34 cellular contexts compared by ENCODE assay signal in the genomic region with DNA sequence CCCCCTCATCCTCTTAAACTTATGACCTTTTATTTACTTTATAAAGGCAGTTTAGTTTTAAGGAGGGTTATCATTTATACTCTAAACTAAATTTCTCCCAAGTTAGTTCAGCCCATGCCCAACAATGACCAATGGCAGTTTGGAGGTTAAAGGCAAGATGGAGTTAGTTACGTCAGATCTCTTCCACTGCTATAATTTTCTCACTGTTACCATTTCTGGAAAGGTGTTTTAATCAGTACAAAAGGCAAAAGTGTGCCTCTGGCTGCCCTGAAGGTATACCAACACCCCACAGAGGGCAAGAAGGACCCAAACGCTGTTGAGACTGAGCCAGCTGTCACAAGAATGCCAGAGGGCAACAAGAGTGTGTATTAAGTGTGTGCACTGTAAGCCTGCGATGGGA.
"Had no signal": no experiment of that assay in that cellular context is flagged by ENCODE, and none has a peak within 500 bp of the region (broad histone marks: within the 10 kb centered on the region; RNA-seq: fewer than 3 reads in every experiment).

No MANE protein-coding gene starts in this region.

- ATAC-seq: activated CD8-positive, alpha-beta T cell treated with anti-CD3 and anti-CD28 coated beads for 36 hours; activated naive CD4-positive, alpha-beta T cell treated with anti-CD3 and anti-CD28 coated beads, Interleukin-2, amount 50 U/mL, for 72 hours; activated T-cell treated with anti-CD3 and anti-CD28 coated beads, Interleukin-2, amount 50 U/mL, for 4 hours; activated T-cell treated with anti-CD3 and anti-CD28 coated beads, Interleukin-2, amount 50 U/mL, for 72 hours; body of pancreas had no signal

- H3K4me3 ChIP-seq: adrenal gland, body of pancreas, breast epithelium had no signal

- H3K9me3 ChIP-seq: adrenal gland, body of pancreas, breast epithelium had no signal

- H3K4me1 ChIP-seq: adrenal gland, breast epithelium had no signal

- H3K27me3 ChIP-seq: adrenal gland, body of pancreas, brain microvascular endothelial cell, breast epithelium had no signal

- H3K36me3 ChIP-seq: adrenal gland, brain microvascular endothelial cell, breast epithelium had no signal

- H3K27ac ChIP-seq: adrenal gland, body of pancreas, brain microvascular endothelial cell, breast epithelium, VCaP had no signal

- FAIRE-seq: astrocyte, TTC549 had no signal

- DNase-seq: activated B cell treated with CpG ODN at 0.5 μM for 24 hours; activated CD4-positive, alpha-beta memory T cell treated with anti-CD3 and anti-CD28 coated beads for 36 hours; activated CD4-positive, alpha-beta T cell treated with anti-CD3 and anti-CD28 coated beads for 4 hours; activated CD4-positive, alpha-beta T cell treated with anti-CD3 and anti-CD28 coated beads, Interleukin-2, amount 10 ng/mL, durations not matched to agents 24 days and 14 days; activated CD4-positive, alpha-beta T cell treated with anti-CD3 and anti-CD28 coated beads, Interleukin-2, amount 50 U/mL, for 1 hour; activated CD4-positive, alpha-beta T cell treated with anti-CD3 and anti-CD28 coated beads, Interleukin-2, amount 50 U/mL, for 4 hours; activated CD4-positive, CD25-positive, alpha-beta regulatory T cell treated with anti-CD3 and anti-CD28 coated beads, Interleukin-2, amount 50 U/mL, for 72 hours; activated CD8-positive, alpha-beta memory T cell treated with anti-CD3 and anti-CD28 coated beads, Interleukin-2, amount 50 U/mL, for 4 hours; activated CD8-positive, alpha-beta T cell treated with anti-CD3 and anti-CD28 coated beads for 36 hours; activated effector memory CD4-positive, alpha-beta T cell treated with Interleukin-2 at 50 U/mL for 16 hours; activated gamma-delta T cell treated with Interleukin-2 at 50 U/mL for 16 hours; activated naive CD4-positive, alpha-beta T cell; activated naive CD4-positive, alpha-beta T cell treated with anti-CD3 and anti-CD28 coated beads for 36 hours; activated naive CD4-positive, alpha-beta T cell treated with anti-CD3 and anti-CD28 coated beads, Interleukin-2, amount 50 U/mL, for 16 hours; activated naive CD8-positive, alpha-beta T cell treated with anti-CD3 and anti-CD28 coated beads for 36 hours; activated T-cell treated with anti-CD3 and anti-CD28 coated beads for 4 hours; activated T-cell treated with anti-CD3 and anti-CD28 coated beads, Interleukin-2, amount 50 U/mL, for 1 hour; activated T-cell treated with anti-CD3 and anti-CD28 coated beads, Interleukin-2, amount 50 U/mL, for 4 hours; activated T-cell treated with anti-CD3 and anti-CD28 coated beads, Interleukin-2, amount 50 U/mL, for 72 hours; adrenal gland; amniotic stem cell; aorta; brain microvascular endothelial cell; caudate nucleus; cerebellar nuclear complex; T-helper 1 cell; T-helper 2 cell; T-helper 9 cell had no signal
